ENCODE assay signal across 19 cellular contexts in the genomic region with DNA sequence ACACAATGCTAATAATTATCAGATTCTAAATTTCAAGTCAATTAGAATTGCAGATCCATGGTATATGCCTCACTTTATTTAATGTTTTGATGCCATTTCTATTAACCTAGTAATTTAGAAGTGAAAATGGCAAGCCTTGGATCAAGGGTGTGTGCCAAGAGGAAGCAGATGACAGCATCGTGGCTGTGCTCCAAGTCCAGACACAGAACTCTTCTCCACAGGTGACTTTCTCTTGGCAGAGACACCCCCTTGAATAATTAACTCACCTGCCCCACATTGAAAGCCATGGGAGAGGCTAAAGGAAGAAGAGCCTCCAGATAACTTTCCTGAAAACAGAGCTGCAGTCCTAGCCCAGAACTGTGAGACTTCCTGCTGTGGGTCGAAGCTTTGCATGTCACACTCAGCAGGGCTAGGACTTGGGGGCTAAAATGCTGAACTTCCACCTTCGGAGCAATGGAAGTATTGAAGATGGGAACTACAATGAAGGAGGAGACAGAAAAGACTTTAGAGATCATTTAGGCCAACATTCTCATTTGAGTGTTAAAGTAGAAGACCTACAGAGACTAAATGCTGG. TPM values are rescaled to one million over a fixed set of nuclear protein-coding genes. Genes with fewer than 3 reads are reported as not detected.
"Had no signal": no experiment of that assay in that cellular context is flagged by ENCODE, and none has a peak within 500 bp of the region (broad histone marks: within the 10 kb centered on the region; RNA-seq: fewer than 3 reads in every experiment).

No MANE protein-coding gene starts in this region.

- H3K4me1 ChIP-seq: colonic mucosa, gastrocnemius medialis, heart right ventricle had no signal

- H3K27ac Mint-ChIP-seq: activated CD8-positive, alpha-beta memory T cell treated with anti-CD3 and anti-CD28 coated beads, Interleukin-2, amount 10 ng/mL, durations not matched to agents 7 days and 5 days; activated naive CD8-positive, alpha-beta T cell; activated T-cell treated with anti-CD3 and anti-CD28 coated beads, Interleukin-2, amount 50 U/mL, for 24 hours; stimulated activated naive CD8-positive, alpha-beta T cell treated with anti-CD3 and anti-CD28 coated beads, Interleukin-15, Interleukin-2, amounts not matched to agents 100 ng/mL and 50 ng/mL, for 24 hours had no signal

- H3K36me3 Mint-ChIP-seq: activated CD8-positive, alpha-beta memory T cell treated with anti-CD3 and anti-CD28 coated beads, Interleukin-2, amount 10 ng/mL, durations not matched to agents 7 days and 5 days; activated naive CD8-positive, alpha-beta T cell had no signal

- DNase-seq: activated CD4-positive, alpha-beta T cell treated with anti-CD3 and anti-CD28 coated beads for 1 hour; activated CD4-positive, alpha-beta T cell treated with anti-CD3 and anti-CD28 coated beads, Interleukin-2, amount 50 U/mL, for 48 hours; activated CD8-positive, alpha-beta memory T cell treated with anti-CD3 and anti-CD28 coated beads, Interleukin-2, amount 10 ng/mL, durations not matched to agents 7 days and 5 days; activated effector memory CD4-positive, alpha-beta T cell treated with Interleukin-2 at 50 U/mL for 16 hours; activated T-cell treated with anti-CD3 and anti-CD28 coated beads, Interleukin-2, amount 50 U/mL, for 24 hours; colonic mucosa; effector CD4-positive, alpha-beta T cell; gastrocnemius medialis; heart right ventricle; stimulated activated CD4-positive, alpha-beta T cell treated with anti-CD3 and anti-CD28 coated beads, Interleukin-15, amount 100 ng/mL, for 24 hours; stimulated activated CD4-positive, alpha-beta T cell treated with anti-CD3 and anti-CD28 coated beads, Interleukin-4, amount 100 ng/mL, for 24 hours; T-helper 9 cell had no signal

- H3K4me3 Mint-ChIP-seq: activated CD8-positive, alpha-beta memory T cell treated with anti-CD3 and anti-CD28 coated beads, Interleukin-2, amount 10 ng/mL, durations not matched to agents 7 days and 5 days; activated naive CD8-positive, alpha-beta T cell; activated T-cell treated with anti-CD3 and anti-CD28 coated beads, Interleukin-2, amount 50 U/mL, for 24 hours; neural crest cell; stimulated activated naive CD8-positive, alpha-beta T cell treated with anti-CD3 and anti-CD28 coated beads, Interleukin-15, Interleukin-2, amounts not matched to agents 100 ng/mL and 50 ng/mL, for 24 hours had no signal

- H3K4me1 Mint-ChIP-seq: activated CD8-positive, alpha-beta memory T cell treated with anti-CD3 and anti-CD28 coated beads, Interleukin-2, amount 10 ng/mL, durations not matched to agents 7 days and 5 days had no signal

- ATAC-seq: activated CD8-positive, alpha-beta memory T cell treated with anti-CD3 and anti-CD28 coated beads, Interleukin-2, amount 10 ng/mL, durations not matched to agents 7 days and 5 days; gastrocnemius medialis; heart right ventricle; left lobe of liver had no signal

- FAIRE-seq: islet of Langerhans, urothelium cell line had no signal

- H3K27me3 ChIP-seq: colonic mucosa, gastrocnemius medialis had no signal

- H3K27me3 Mint-ChIP-seq: activated CD8-positive, alpha-beta memory T cell treated with anti-CD3 and anti-CD28 coated beads, Interleukin-2, amount 10 ng/mL, durations not matched to agents 7 days and 5 days; activated naive CD8-positive, alpha-beta T cell; activated T-cell treated with anti-CD3 and anti-CD28 coated beads, Interleukin-2, amount 50 U/mL, for 24 hours had no signal

- H3K9me3 Mint-ChIP-seq: activated T-cell treated with anti-CD3 and anti-CD28 coated beads, Interleukin-2, amount 50 U/mL, for 24 hours; neural crest cell had no signal

- H3K36me3 ChIP-seq: colonic mucosa, gastrocnemius medialis, heart right ventricle had no signal

- H3K9me3 ChIP-seq: colonic mucosa, gastrocnemius medialis, heart right ventricle had no signal

- H3K27ac ChIP-seq: colonic mucosa, gastrocnemius medialis, heart right ventricle had no signal

- H3K4me3 ChIP-seq: colonic mucosa, gastrocnemius medialis, heart right ventricle had no signal

RNA-seq across cellular contexts. Expression of a gene that starts 1.0 kb away (rescaled TPM):
- total RNA-seq: activated CD8-positive, alpha-beta memory T cell treated with anti-CD3 and anti-CD28 coated beads, Interleukin-2, amount 10 ng/mL, durations not matched to agents 7 days and 5 days; colonic mucosa; gastrocnemius medialis; osteocyte had no signal
